26 cellular contexts compared by ENCODE assay signal in genomic region chr10:100646033-100646432, GRCh38.
"Had no signal": no experiment of that assay in that cellular context is flagged by ENCODE, and none has a peak within 500 bp of the region (broad histone marks: within the 10 kb centered on the region; RNA-seq: fewer than 3 reads in every experiment).

No MANE protein-coding gene starts in this region.

- H3K4me1 Mint-ChIP-seq: immature natural killer cell, mesothelial cell of epicardium had no signal

- H3K9me3 Mint-ChIP-seq: effector memory CD8-positive, alpha-beta T cell; immature natural killer cell; mesothelial cell of epicardium; nephron progenitor cell had no signal

- H3K27ac Mint-ChIP-seq: effector memory CD8-positive, alpha-beta T cell; immature natural killer cell; mesothelial cell of epicardium; naive thymus-derived CD4-positive, alpha-beta T cell; stimulated activated memory B cell treated with anti-CD40 and anti-IgM and Interleukin-4, amounts not matched to agents 10 μg/mL and 1 μg/mL and 100 μg/mL, for 72 hours; stimulated activated naive CD8-positive, alpha-beta T cell treated with anti-CD3 and anti-CD28 coated beads, Interleukin-15, amount 100 ng/mL, for 72 hours had no signal

- H3K4me3 Mint-ChIP-seq: effector memory CD8-positive, alpha-beta T cell; immature natural killer cell; mesothelial cell of epicardium; naive thymus-derived CD4-positive, alpha-beta T cell; stimulated activated memory B cell treated with anti-CD40 and anti-IgM and Interleukin-4, amounts not matched to agents 10 μg/mL and 1 μg/mL and 100 μg/mL, for 72 hours; stimulated activated naive CD8-positive, alpha-beta T cell treated with anti-CD3 and anti-CD28 coated beads, Interleukin-15, amount 100 ng/mL, for 72 hours had no signal

- ATAC-seq: effector memory CD8-positive, alpha-beta T cell; left lung; mucosa of descending colon; naive thymus-derived CD4-positive, alpha-beta T cell; psoas muscle; right cardiac atrium; stimulated activated memory B cell treated with anti-CD40 and anti-IgM and Interleukin-4, amounts not matched to agents 10 μg/mL and 1 μg/mL and 100 μg/mL, for 72 hours; stimulated activated naive CD8-positive, alpha-beta T cell treated with anti-CD3 and anti-CD28 coated beads, Interleukin-15, amount 100 ng/mL, for 72 hours; upper lobe of right lung had no signal

- H3K27ac ChIP-seq: coronary artery, esophagus squamous epithelium, left lung, ovary, psoas muscle, sigmoid colon, suprapubic skin, transverse colon, upper lobe of right lung, uterus had no signal

- H3K4me1 ChIP-seq: esophagus squamous epithelium, left lung, psoas muscle, sigmoid colon, suprapubic skin, transverse colon, upper lobe of right lung, uterus had no signal

- H3K36me3 Mint-ChIP-seq: mesothelial cell of epicardium; stimulated activated memory B cell treated with anti-CD40 and anti-IgM and Interleukin-4, amounts not matched to agents 10 μg/mL and 1 μg/mL and 100 μg/mL, for 72 hours had no signal

- H3K36me3 ChIP-seq: esophagus squamous epithelium, left lung, ovary, sigmoid colon, suprapubic skin, transverse colon, upper lobe of right lung, uterus had no signal

- H3K27me3 ChIP-seq: ovary, uterus had no signal

- H3K9me3 ChIP-seq: esophagus squamous epithelium, left lung, mucosa of descending colon, ovary, psoas muscle, sigmoid colon, suprapubic skin, transverse colon, upper lobe of right lung, uterus had no signal

- DNase-seq: effector memory CD8-positive, alpha-beta T cell; erythroblast; esophagus squamous epithelium; foreskin melanocyte; hypothalamus; immature natural killer cell; left lung; mesenchymal stem cell; mucosa of descending colon; naive thymus-derived CD4-positive, alpha-beta T cell; nephron progenitor cell; nucleus accumbens; ovary; psoas muscle; right cardiac atrium; sigmoid colon; stimulated activated CD4-positive, alpha-beta T cell treated with anti-CD3 and anti-CD28 coated beads, Interleukin-2, amount 100 ng/mL, for 24 hours; stimulated activated CD4-positive, alpha-beta T cell treated with anti-CD3 and anti-CD28 coated beads, Interleukin-4, amount 100 ng/mL, for 4 hours; stimulated activated naive CD8-positive, alpha-beta T cell treated with anti-CD3 and anti-CD28 coated beads, Interleukin-15, amount 100 ng/mL, for 72 hours; transverse colon; upper lobe of right lung; uterus had no signal

- H3K4me3 ChIP-seq: coronary artery, esophagus squamous epithelium, left lung, mucosa of descending colon, ovary, psoas muscle, sigmoid colon, suprapubic skin, transverse colon, upper lobe of right lung, uterus had no signal
